ENCODE assay signal across 8 cellular contexts in genomic region chr4:84967292-84967651, GRCh38. TPM values are rescaled to one million over a fixed set of nuclear protein-coding genes. Genes with fewer than 3 reads are reported as not detected.
A peak's percentile ranks its signal among the peaks of the same experiment; 100 is the strongest.
DNase-seq lines count a peak whose midpoint lies in the region; ATAC-seq, FAIRE-seq and TF ChIP-seq lines count a peak whose summit lies in the region.

No MANE protein-coding gene starts in this region.

- H3K27ac ChIP-seq in C4-2B, result peak overlapping the region; percentile 93

- H3K9me3 Mint-ChIP-seq in nephron progenitor cell, result no peaks in the 10 kb centered on the region

- DNase-seq in RCC 7860 (ENCODE audit: low spot score) (peak; percentile 13), nephron progenitor cell (no peak), HuH-7.5 (ENCODE audit: low spot score) (no peak)
- DNase-seq in activated effector memory CD4-positive, alpha-beta T cell treated with Interleukin-2 at 50 U/mL for 16 hours, result no peak
- DNase-seq in activated CD8-positive, alpha-beta memory T cell treated with anti-CD3 and anti-CD28 coated beads for 24 hours, result no peak

- H3K4me1 Mint-ChIP-seq in nephron progenitor cell, result peaks cover 34% of the 10 kb centered on the region

- peak; percentile 15 for ATAC-seq in esophagus mucosa
- ATAC-seq in GM21529 (IDR thresholded peaks at IDR 0.05; ENCODE audit: unreplicated experiment), result no peak

- no peak for TF ChIP-seq CTCF in C4-2B (conservative IDR thresholded peaks at IDR 0.05)
- TF ChIP-seq CTCF in nephron progenitor cell (IDR thresholded peaks at IDR 0.05), result no peak

- FAIRE-seq in RCC 7860 (lab: Jason Lieb, UNC), result no peak

- H3K4me3 Mint-ChIP-seq in nephron progenitor cell, result peak overlapping the region; percentile 97

- H3K36me3 Mint-ChIP-seq in nephron progenitor cell (ENCODE audit: low read depth), result peaks cover 17% of the 10 kb centered on the region

- H3K27ac Mint-ChIP-seq in nephron progenitor cell, result peak overlapping the region; percentile 94

- no peaks in the 10 kb centered on the region for H3K27me3 Mint-ChIP-seq in nephron progenitor cell (ENCODE audit: low read depth, poor library complexity)

RNA-seq across cellular contexts. Expression of gene WDFY3, which starts 0.8 kb away (rescaled TPM):
- total RNA-seq in esophagus mucosa, result 46.7 TPM
